In genomic region chr16:81889896-81890634, GRCh38 we compare ENCODE assay signal across 9 cellular contexts.
DNase-seq lines count a peak whose midpoint lies in the region; ATAC-seq and TF ChIP-seq lines count a peak whose summit lies in the region.
"Had no signal": no experiment of that assay in that cellular context is flagged by ENCODE, and none has a peak within 500 bp of the region (broad histone marks: within the 10 kb centered on the region; RNA-seq: fewer than 3 reads in every experiment).

No MANE protein-coding gene starts in this region.

- no peak for TF ChIP-seq EP300 in transverse colon (IDR thresholded peaks at IDR 0.05; ENCODE audit: low read depth)

- peak; percentile 61 for ATAC-seq in HG03103 (IDR thresholded peaks at IDR 0.05; ENCODE audit: low read depth, unreplicated experiment)
- ATAC-seq in activated T-cell treated with anti-CD3 and anti-CD28 coated beads, Interleukin-2, amount 50 U/mL, for 4 hours = peak in 1 of 2 donors; percentile 73

- peak; percentile 95 for TF ChIP-seq CTCF in fibroblast of the aortic adventitia (IDR thresholded peaks at IDR 0.05; ENCODE audit: insufficient read depth, low read length)
- peak; percentile 68 to 82 (median 78) for TF ChIP-seq CTCF in transverse colon (IDR thresholded peaks at IDR 0.05)

- H3K36me3 Mint-ChIP-seq in activated T-cell treated with anti-CD3 and anti-CD28 coated beads, Interleukin-2, amount 50 U/mL, for 4 hours (ENCODE audit: insufficient read depth) = no peaks in the 10 kb centered on the region

- H3K4me3 Mint-ChIP-seq in activated T-cell treated with anti-CD3 and anti-CD28 coated beads, Interleukin-2, amount 50 U/mL, for 4 hours = no peak overlapping the region
- H3K4me3 Mint-ChIP-seq: dendritic cell treated with granulocyte-macrophage colony-stimulating factor and Interleukin-4, amounts not matched to agents 40 ng/mL and 50 ng/mL, for 4 days had no signal

- H3K9me3 ChIP-seq in transverse colon = no peaks in the 10 kb centered on the region

- DNase-seq in ELR (ENCODE audit: low read depth) (peak; percentile 72), OCI-M1 (lab: John Stamatoyannopoulos, UW) (peak; percentile 87), fibroblast of the aortic adventitia (ENCODE audit: low read depth) (peak; percentile 70), non-pigmented ciliary epithelial cell (ENCODE audit: low read depth) (peak; percentile 27), transverse colon (peak; percentile 54), NCI-H2081 treated with DMSO at 0.1 percent for 48 hours (lab: John Stamatoyannopoulos, UW) (no peak)
- peak; percentile 34 for DNase-seq in activated T-cell treated with anti-CD3 and anti-CD28 coated beads, Interleukin-2, amount 50 U/mL, for 4 hours

- intact Hi-C loops in transverse colon (cut with DNase I; ENCODE audit: low total_unique reads) = no loop called here

- H3K27me3 ChIP-seq in transverse colon = no peaks in the 10 kb centered on the region

- no peaks in the 10 kb centered on the region for H3K36me3 ChIP-seq in transverse colon

- 61% methylated on average over 11 of the region's 11 CpGs; no CpG with 5 or more reads in 1 of the 2 donors for WGBS in transverse colon (ENCODE audit: low coverage in 1 of 2), 2 donors

- H3K27me3 Mint-ChIP-seq in activated T-cell treated with anti-CD3 and anti-CD28 coated beads, Interleukin-2, amount 50 U/mL, for 4 hours (ENCODE audit: low read depth) = no peaks in the 10 kb centered on the region
- H3K27me3 Mint-ChIP-seq: dendritic cell treated with granulocyte-macrophage colony-stimulating factor and Interleukin-4, amounts not matched to agents 40 ng/mL and 50 ng/mL, for 4 days had no signal

- no peak overlapping the region for H3K27ac ChIP-seq in transverse colon

- TF ChIP-seq POLR2A in transverse colon (IDR thresholded peaks at IDR 0.05) = no peak

- H3K4me3 ChIP-seq in fibroblast of the aortic adventitia (ENCODE audit: low read depth, low read length) (no peak overlapping the region), transverse colon (no peak overlapping the region)

- H3K4me1 Mint-ChIP-seq in activated T-cell treated with anti-CD3 and anti-CD28 coated beads, Interleukin-2, amount 50 U/mL, for 4 hours (ENCODE audit: low read depth) = no peaks in the 10 kb centered on the region

- in situ Hi-C loops in transverse colon (cut with MboI; ENCODE audit: low pct_ligation_motif_present in 1 of 4, low pct_unique_long_range_greater_than_20kb in 1 of 4, low sequenced_read_pairs in 3 of 4) = loop anchor here in 2 of 4 donors (25.0 kb wide), 1 partner anchor 528 kb away; no protein-coding TSS in a partner anchor

- H3K9me3 Mint-ChIP-seq in activated T-cell treated with anti-CD3 and anti-CD28 coated beads, Interleukin-2, amount 50 U/mL, for 4 hours = no peaks in the 10 kb centered on the region
- H3K9me3 Mint-ChIP-seq: dendritic cell treated with granulocyte-macrophage colony-stimulating factor and Interleukin-4, amounts not matched to agents 40 ng/mL and 50 ng/mL, for 4 days had no signal

- H3K4me1 ChIP-seq in transverse colon = no peaks in the 10 kb centered on the region
